ENCODE assay signal across 12 cellular contexts in genomic region chr17:80724723-80725388, GRCh38.
DNase-seq lines count a peak whose midpoint lies in the region; ATAC-seq, FAIRE-seq and TF ChIP-seq lines count a peak whose summit lies in the region.
"Had no signal": no experiment of that assay in that cellular context is flagged by ENCODE, and none has a peak within 500 bp of the region (broad histone marks: within the 10 kb centered on the region; RNA-seq: fewer than 3 reads in every experiment).

No MANE protein-coding gene starts in this region.

- TF ChIP-seq RAD21 in IMR-90 (IDR thresholded peaks at IDR 0.05; ENCODE audit: low read length): no peak

- peak overlapping the region; percentile 80 for H2BK5ac ChIP-seq in IMR-90 (ENCODE audit: low read depth, low read length, poor library complexity, severe bottlenecking)

- 97% methylated on average over 5 of the region's 18 CpGs; no CpG with 5 or more reads in 1 of the 2 experiments for WGBS in IMR-90 (ENCODE audit: extremely low coverage in 2 of 2, insufficient read length in 1 of 2), 2 experiments

- H3K4ac ChIP-seq in IMR-90 (ENCODE audit: low read depth, low read length): peak overlapping the region; percentile 93

- peak overlapping the region; percentile 86 for H3K14ac ChIP-seq in IMR-90 (replicated peaks; ENCODE audit: low read depth, low read length)

- peak overlapping the region; percentile 57 for H3K27ac ChIP-seq in IMR-90 (ENCODE audit: insufficient read depth, low read length)
- H3K27ac ChIP-seq: upper lobe of left lung had no signal

- H3K27ac Mint-ChIP-seq in chondrocyte (ENCODE audit: unreplicated experiment) (peak overlapping the region; percentile 90), neural crest cell (ENCODE audit: unreplicated experiment) (peak overlapping the region; percentile 14)
- no peak overlapping the region for H3K27ac Mint-ChIP-seq in activated CD4-positive, alpha-beta memory T cell treated with anti-CD3 and anti-CD28 coated beads, Interleukin-2, amount 10 ng/mL, durations not matched to agents 7 days and 5 days

- peak overlapping the region; percentile 29 for H3K4me3 ChIP-seq in BE2C (ENCODE audit: low read depth, low read length)
- H3K4me3 ChIP-seq in IMR-90 (ENCODE audit: insufficient read depth, low read depth, low read length): no peak overlapping the region
- H3K4me3 ChIP-seq: upper lobe of left lung had no signal

- peak overlapping the region; percentile 64 for H3K4me3 Mint-ChIP-seq in chondrocyte (ENCODE audit: unreplicated experiment)
- H3K4me3 Mint-ChIP-seq in neural crest cell: peak overlapping the region; percentile 25
- no peak overlapping the region for H3K4me3 Mint-ChIP-seq in activated CD4-positive, alpha-beta memory T cell treated with anti-CD3 and anti-CD28 coated beads, Interleukin-2, amount 10 ng/mL, durations not matched to agents 7 days and 5 days

- in situ Hi-C loops in IMR-90 (cut with MboI; ENCODE audit: low sequenced_read_pairs): no loop called here

- no peak for FAIRE-seq in D721Med (lab: Jason Lieb, UNC)

- peak overlapping the region; percentile 94 for H2BK20ac ChIP-seq in IMR-90 (ENCODE audit: low read depth, low read length)

- H3K9me1 ChIP-seq in IMR-90 (ENCODE audit: insufficient read depth, low read length): peaks cover 31% of the 10 kb centered on the region

- H3K23ac ChIP-seq in IMR-90 (ENCODE audit: low read depth, low read length): peak overlapping the region; percentile 56; the same call in 1 of the 2 replicates

- dilution Hi-C loops in IMR-90 (cut with HindIII; ENCODE audit: low sequenced_read_pairs, unreplicated experiment): no loop called here

- peak overlapping the region; percentile 62 to 77; a peak in 3 of 4 replicates for H4K8ac ChIP-seq in IMR-90 (ENCODE audit: low read depth in 2 of 2, low read length in 2 of 2)

- H2AK5ac ChIP-seq in IMR-90 (ENCODE audit: low read depth, low read length): peak overlapping the region; percentile 91

- POLR2A ChIA-PET in IMR-90 (lab: Charles Lee; ENCODE audit: unreplicated experiment): no interaction called here
- POLR2A ChIA-PET in activated CD4-positive, alpha-beta memory T cell treated with anti-CD3 and anti-CD28 coated beads, Interleukin-2, amount 10 ng/mL, durations not matched to agents 7 days and 5 days (lab: Charles Lee): interaction anchor here (0.6 kb wide), 1 partner anchor 166 kb away, joined by 3 read pairs; no protein-coding TSS in a partner anchor

- peak overlapping the region; percentile 91 for H2BK120ac ChIP-seq in IMR-90 (ENCODE audit: low read depth, low read length)

- H3K18ac ChIP-seq in IMR-90 (ENCODE audit: low read depth, low read length): no peak overlapping the region

- TF ChIP-seq POLR2A in IMR-90 (IDR thresholded peaks at IDR 0.05; ENCODE audit: low read depth, low read length): no peak

- no peaks in the 10 kb centered on the region for H3K9me3 ChIP-seq in BE2C
- H3K9me3 ChIP-seq in IMR-90 (ENCODE audit: control insufficient read depth, insufficient read depth, low read length): no peaks in the 10 kb centered on the region
- H3K9me3 ChIP-seq: upper lobe of left lung had no signal

- H4K5ac ChIP-seq in IMR-90 (ENCODE audit: low read depth, low read length): peak overlapping the region; percentile 24

- peak overlapping the region; percentile 94 for H4K91ac ChIP-seq in IMR-90 (ENCODE audit: insufficient read depth, low read depth, low read length)

- BruUV-seq in IMR-90 (replicated peaks; lab: Mats Ljungman, UMichigan): no TSS peak

- H3K36me3 Mint-ChIP-seq in chondrocyte (ENCODE audit: low read depth) (no peaks in the 10 kb centered on the region), neural crest cell (ENCODE audit: low read depth) (peaks cover 10% of the 10 kb centered on the region)
- peaks cover 38% of the 10 kb centered on the region for H3K36me3 Mint-ChIP-seq in activated CD4-positive, alpha-beta memory T cell treated with anti-CD3 and anti-CD28 coated beads, Interleukin-2, amount 10 ng/mL, durations not matched to agents 7 days and 5 days (ENCODE audit: low read depth)

- H3K9ac ChIP-seq in IMR-90 (ENCODE audit: low read depth, low read length): no peak overlapping the region

- peaks cover 37 to 90% of the 10 kb centered on the region in 2 experiments for H3K79me1 ChIP-seq in IMR-90 (ENCODE audit: low read depth in 1 of 2, low read length in 2 of 2)

- DNase-seq in BE2C: peak; percentile 56
- peak; percentile 68 for DNase-seq in IMR-90
- no peak for DNase-seq in chondrocyte (ENCODE audit: low spot score)
- no peak for DNase-seq in neural crest cell (ENCODE audit: low read depth, low spot score)
- no peak for DNase-seq in NCI-H345 treated with DMSO at 0.1 percent for 48 hours (lab: John Stamatoyannopoulos, UW; ENCODE audit: unreplicated experiment)
- DNase-seq in NCI-H82 treated with DMSO at 0.1 percent for 48 hours (lab: John Stamatoyannopoulos, UW; ENCODE audit: unreplicated experiment): no peak
- no peak for DNase-seq in activated CD4-positive, alpha-beta memory T cell treated with anti-CD3 and anti-CD28 coated beads, Interleukin-2, amount 10 ng/mL, durations not matched to agents 7 days and 5 days
- DNase-seq in D721Med (ENCODE audit: insufficient read length, low spot score): no peak
- DNase-seq: activated CD4-positive, alpha-beta T cell treated with anti-CD3 and anti-CD28 coated beads for 1 hour; glutamatergic neuron; stimulated activated CD4-positive, alpha-beta T cell treated with anti-CD3 and anti-CD28 coated beads, Interleukin-4, amount 100 ng/mL, for 24 hours; upper lobe of left lung had no signal

- CTCF ChIA-PET in IMR-90 (lab: Yijun Ruan, JAX): no interaction called here
- CTCF ChIA-PET in activated CD4-positive, alpha-beta memory T cell treated with anti-CD3 and anti-CD28 coated beads, Interleukin-2, amount 10 ng/mL, durations not matched to agents 7 days and 5 days (lab: Charles Lee): no interaction called here

- H3K4me1 ChIP-seq in BE2C (peaks cover 30% of the 10 kb centered on the region), IMR-90 (ENCODE audit: control insufficient read depth, insufficient read depth, low read length) (peaks cover 30% of the 10 kb centered on the region)

- TF ChIP-seq CTCF in BE2C (IDR thresholded peaks at IDR 0.05; ENCODE audit: low read depth, low read length) (no peak), IMR-90 (conservative IDR thresholded peaks at IDR 0.05; ENCODE audit: low read depth, low read length) (no peak), chondrocyte (IDR thresholded peaks at IDR 0.05) (no peak), neural crest cell (conservative IDR thresholded peaks at IDR 0.05) (no peak), D721Med (IDR thresholded peaks at IDR 0.05; ENCODE audit: insufficient read depth, missing control alignments) (no peak)

- H3K27me3 ChIP-seq in BE2C: no peaks in the 10 kb centered on the region
- no peaks in the 10 kb centered on the region for H3K27me3 ChIP-seq in IMR-90 (ENCODE audit: control insufficient read depth, insufficient read depth, low read length)
- H3K27me3 ChIP-seq: upper lobe of left lung had no signal

- peak overlapping the region; percentile 96 for H2AK9ac ChIP-seq in IMR-90 (replicated peaks; ENCODE audit: low read depth, low read length, poor library complexity)

- H3K56ac ChIP-seq in IMR-90 (ENCODE audit: extremely low read depth, insufficient read depth, low read length): peak overlapping the region; percentile 41; the same call in 1 of the 2 replicates

- H3K4me1 Mint-ChIP-seq in chondrocyte (ENCODE audit: low read depth) (peaks cover 71% of the 10 kb centered on the region), neural crest cell (peaks cover 64% of the 10 kb centered on the region)
- peaks cover 50% of the 10 kb centered on the region for H3K4me1 Mint-ChIP-seq in activated CD4-positive, alpha-beta memory T cell treated with anti-CD3 and anti-CD28 coated beads, Interleukin-2, amount 10 ng/mL, durations not matched to agents 7 days and 5 days

- ATAC-seq in IMR-90 (ENCODE audit: low read depth): peak; percentile 69

- no peaks in the 10 kb centered on the region for H4K20me1 ChIP-seq in IMR-90 (ENCODE audit: insufficient read depth, low read length)

- H3K27me3 Mint-ChIP-seq in chondrocyte (ENCODE audit: low read depth) (no peaks in the 10 kb centered on the region), neural crest cell (ENCODE audit: low read depth) (no peaks in the 10 kb centered on the region)
- H3K27me3 Mint-ChIP-seq in activated CD4-positive, alpha-beta memory T cell treated with anti-CD3 and anti-CD28 coated beads, Interleukin-2, amount 10 ng/mL, durations not matched to agents 7 days and 5 days: no peaks in the 10 kb centered on the region

- H3K36me3 ChIP-seq in BE2C: no peaks in the 10 kb centered on the region
- H3K36me3 ChIP-seq in IMR-90 (ENCODE audit: control insufficient read depth, insufficient read depth, low read length): no peaks in the 10 kb centered on the region
- H3K36me3 ChIP-seq: upper lobe of left lung had no signal

- intact Hi-C loops in IMR-90 (cut with micrococcal nuclease): no loop called here

- peaks cover 6% of the 10 kb centered on the region for H3K9me3 Mint-ChIP-seq in chondrocyte (ENCODE audit: low read depth)
- H3K9me3 Mint-ChIP-seq in neural crest cell: no peaks in the 10 kb centered on the region
- H3K9me3 Mint-ChIP-seq in activated CD4-positive, alpha-beta memory T cell treated with anti-CD3 and anti-CD28 coated beads, Interleukin-2, amount 10 ng/mL, durations not matched to agents 7 days and 5 days: no peaks in the 10 kb centered on the region

- peak overlapping the region; percentile 62 for H3K4me2 ChIP-seq in IMR-90 (ENCODE audit: low read depth, low read length)

- peak overlapping the region; percentile 97; the same call in 2 of the 3 replicates for H2BK15ac ChIP-seq in IMR-90 (ENCODE audit: low read depth, low read length)

- H2AFZ ChIP-seq in IMR-90 (replicated peaks; ENCODE audit: low read length, poor library complexity): peak overlapping the region; percentile 81

TF ChIP-seq in IMR-90, 13 proteins besides CTCF, POLR2A, EP300 and RAD21:
- TF ChIP-seq MXI1 (IDR thresholded peaks at IDR 0.05; ENCODE audit: borderline replicate concordance, low read depth, low read length) (peak; percentile 80; the same call in 1 of the 2 replicates), MAFK (IDR thresholded peaks at IDR 0.05; ENCODE audit: low read depth, low read length) (peak; percentile 46; the same call in 1 of the 2 replicates), CHD1 (IDR thresholded peaks at IDR 0.05; ENCODE audit: low read depth, low read length) (no peak), RCOR1 (IDR thresholded peaks at IDR 0.05; ENCODE audit: insufficient replicate concordance, low read length) (no peak)
- TF ChIP-seq, protein P1, sequence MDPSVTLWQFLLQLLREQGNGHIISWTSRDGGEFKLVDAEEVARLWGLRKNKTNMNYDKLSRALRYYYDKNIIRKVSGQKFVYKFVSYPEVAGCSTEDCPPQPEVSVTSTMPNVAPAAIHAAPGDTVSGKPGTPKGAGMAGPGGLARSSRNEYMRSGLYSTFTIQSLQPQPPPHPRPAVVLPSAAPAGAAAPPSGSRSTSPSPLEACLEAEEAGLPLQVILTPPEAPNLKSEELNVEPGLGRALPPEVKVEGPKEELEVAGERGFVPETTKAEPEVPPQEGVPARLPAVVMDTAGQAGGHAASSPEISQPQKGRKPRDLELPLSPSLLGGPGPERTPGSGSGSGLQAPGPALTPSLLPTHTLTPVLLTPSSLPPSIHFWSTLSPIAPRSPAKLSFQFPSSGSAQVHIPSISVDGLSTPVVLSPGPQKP (IDR thresholded peaks at IDR 0.05; ENCODE audit: borderline replicate concordance, low read depth, low read length): no peak

Comparison
In these comparisons a context has a peak if more than half of its experiments do, and no peak if none do; other contexts are left out.
1. DNase-seq: peak in BE2C (single experiment) and IMR-90 (single experiment); none in chondrocyte (single experiment), neural crest cell (single experiment), NCI-H345 treated with DMSO at 0.1 percent for 48 hours (single experiment), NCI-H82 treated with DMSO at 0.1 percent for 48 hours (single experiment), activated CD4-positive, alpha-beta memory T cell treated with anti-CD3 and anti-CD28 coated beads, Interleukin-2, amount 10 ng/mL, durations not matched to agents 7 days and 5 days (single experiment) and D721Med (single experiment).